Comparison of ENCODE assay signal across 1 cellular context in genomic region chr18:11906926-11907874, GRCh38.
TF ChIP-seq lines count a peak whose summit lies in the region.

No MANE protein-coding gene starts in this region.

TF ChIP-seq in endothelial cell of umbilical vein, 7 proteins besides CTCF, POLR2A, EP300 and RAD21 (continued from another document):
- no peak for TF ChIP-seq POLR2AphosphoS5 (IDR thresholded peaks at IDR 0.05; ENCODE audit: insufficient read depth, low read depth, low read length)
- TF ChIP-seq JUN (IDR thresholded peaks at IDR 0.05; ENCODE audit: borderline replicate concordance, insufficient read depth, insufficient read length, low read depth) = no peak
TF ChIP-seq in endothelial cell of umbilical vein: peak in this region for 0.
